10 cellular contexts compared by ENCODE assay signal in genomic region chr10:133325392-133325760, GRCh38. TPM values are rescaled to one million over a fixed set of nuclear protein-coding genes. Genes with fewer than 3 reads are reported as not detected.
DNase-seq lines count a peak whose midpoint lies in the region; ATAC-seq and TF ChIP-seq lines count a peak whose summit lies in the region.
"Had no signal": no experiment of that assay in that cellular context is flagged by ENCODE, and none has a peak within 500 bp of the region (broad histone marks: within the 10 kb centered on the region; RNA-seq: fewer than 3 reads in every experiment).

No MANE protein-coding gene starts in this region.

- peaks cover 42% of the 10 kb centered on the region for H3K27me3 Mint-ChIP-seq in T-helper 1 cell treated with Interleukin-12 subunit alpha and Interleukin-12 subunit beta and Interleukin-4 antibody, amounts not matched to agents 30 μg/mL and 1 μg/mL, for 36 hours (ENCODE audit: low read depth)

- H3K4me1 ChIP-seq in GM23248 (ENCODE audit: insufficient read depth): peaks cover 5% of the 10 kb centered on the region; the same call in 1 of the 2 replicates

- no peaks in the 10 kb centered on the region for H3K36me3 ChIP-seq in GM23248 (ENCODE audit: low read depth)

- WGBS in GM23248 (ENCODE audit: low coverage in 1 of 2, low lambda C conversion rate in 2 of 2, missing lambda C conversion rate in 2 of 2), 2 experiments: 3% methylated on average over 29 of the region's 39 CpGs; no CpG with 5 or more reads in 1 of the 2 experiments

- no peak for TF ChIP-seq CTCF in fibroblast of villous mesenchyme (IDR thresholded peaks at IDR 0.05; ENCODE audit: insufficient read depth, low read depth, low read length)

- no peaks in the 10 kb centered on the region for H3K4me1 Mint-ChIP-seq in T-helper 1 cell treated with Interleukin-12 subunit alpha and Interleukin-12 subunit beta and Interleukin-4 antibody, amounts not matched to agents 30 μg/mL and 1 μg/mL, for 36 hours (ENCODE audit: low read depth)

- H3K27ac Mint-ChIP-seq in T-helper 1 cell treated with Interleukin-12 subunit alpha and Interleukin-12 subunit beta and Interleukin-4 antibody, amounts not matched to agents 30 μg/mL and 1 μg/mL, for 36 hours: no peak overlapping the region

- no peak overlapping the region for H3K27ac ChIP-seq in GM23248

- peak overlapping the region; percentile 41 for H3K4me2 ChIP-seq in GM23248 (ENCODE audit: unreplicated experiment)

- H3K27me3 ChIP-seq in GM23248 (replicated peaks; ENCODE audit: insufficient read depth): peaks cover 30% of the 10 kb centered on the region

- DNase-seq in GM23248 (peak; percentile 45), fibroblast of villous mesenchyme (ENCODE audit: low read depth) (peak; percentile 21), sciatic nerve (ENCODE audit: low spot score) (peak; percentile 55), dermis blood vessel endothelial cell (no peak), NCI-H524 (lab: John Stamatoyannopoulos, UW) (no peak)
- DNase-seq: central memory CD4-positive, alpha-beta T cell; NCI-H82 had no signal

- H3K4me3 Mint-ChIP-seq in T-helper 1 cell treated with Interleukin-12 subunit alpha and Interleukin-12 subunit beta and Interleukin-4 antibody, amounts not matched to agents 30 μg/mL and 1 μg/mL, for 36 hours: peak overlapping the region; percentile 67

- H3K9me3 Mint-ChIP-seq in T-helper 1 cell treated with Interleukin-12 subunit alpha and Interleukin-12 subunit beta and Interleukin-4 antibody, amounts not matched to agents 30 μg/mL and 1 μg/mL, for 36 hours: no peaks in the 10 kb centered on the region

- H3K4me3 ChIP-seq in GM23248 (peak overlapping the region; percentile 51), fibroblast of villous mesenchyme (ENCODE audit: low read depth, low read length) (peak overlapping the region; percentile 59)

- peaks cover 3% of the 10 kb centered on the region; the same call in 1 of the 2 replicates for H3F3A ChIP-seq in GM23248 (ENCODE audit: insufficient read depth)

- in situ Hi-C loops in GM23248 (cut with MboI): no loop called here

- ATAC-seq in sciatic nerve: no peak
- ATAC-seq in GM18520 (IDR thresholded peaks at IDR 0.05; ENCODE audit: unreplicated experiment): no peak
- ATAC-seq in HG02973 (IDR thresholded peaks at IDR 0.05; ENCODE audit: unreplicated experiment): no peak

- no peaks in the 10 kb centered on the region for H3K36me3 Mint-ChIP-seq in T-helper 1 cell treated with Interleukin-12 subunit alpha and Interleukin-12 subunit beta and Interleukin-4 antibody, amounts not matched to agents 30 μg/mL and 1 μg/mL, for 36 hours (ENCODE audit: low read depth)

- no peak overlapping the region for H3K9ac ChIP-seq in GM23248

- H3K9me2 ChIP-seq in GM23248 (ENCODE audit: insufficient read depth): no peaks in the 10 kb centered on the region

- no peaks in the 10 kb centered on the region for H4K20me1 ChIP-seq in GM23248 (ENCODE audit: insufficient read depth)

- intact Hi-C loops in sciatic nerve (cut with DNase I): loop anchor here (10.0 kb wide), 1 partner anchor 199 kb away; the partner anchor contains the start of gene CYP2E1

- peak overlapping the region; percentile 65 for H2AFZ ChIP-seq in GM23248

- H3K79me2 ChIP-seq in GM23248 (ENCODE audit: insufficient read depth): no peaks in the 10 kb centered on the region

- no peaks in the 10 kb centered on the region for H3K9me3 ChIP-seq in GM23248 (ENCODE audit: low read depth)

RNA-seq across cellular contexts. Expression of gene CALY, which starts 11.3 kb away (rescaled TPM):
- 0.86 TPM in 1 of 2 replicates, not detected in the other for total RNA-seq in GM23248 (2014; rRNA removed; shearing (Covaris generic))
- not detected in 2 replicates for polyA plus RNA-seq in GM23248 (2016; fragmentation: Nextera tagmentation; extraction: Ambion mirVana)
- not detected in 2 replicates for total RNA-seq in fibroblast of villous mesenchyme
- 0.98 TPM for total RNA-seq in sciatic nerve
- not detected in 2 replicates for total RNA-seq in dermis blood vessel endothelial cell

RNA-seq across cellular contexts. Expression of gene ZNF511, which starts 16.7 kb away (rescaled TPM):
- 12.4 and 12.6 TPM in 2 replicates for total RNA-seq in GM23248 (2014; rRNA removed; shearing (Covaris generic))
- polyA plus RNA-seq in GM23248 (2016; fragmentation: Nextera tagmentation; extraction: Ambion mirVana): 59.5 and 63.3 TPM in 2 replicates
- 21.2 and 27.1 TPM in 2 replicates for total RNA-seq in fibroblast of villous mesenchyme
- 27.8 TPM for total RNA-seq in sciatic nerve
- 23.2 and 24.7 TPM in 2 replicates for total RNA-seq in dermis blood vessel endothelial cell

RNA-seq across cellular contexts. Expression of gene TUBGCP2, which starts 16.7 kb away (rescaled TPM):
- total RNA-seq in GM23248 (2014; rRNA removed; shearing (Covaris generic)): 50.3 and 53.9 TPM in 2 replicates
- polyA plus RNA-seq in GM23248 (2016; fragmentation: Nextera tagmentation; extraction: Ambion mirVana): 35.3 and 39.7 TPM in 2 replicates
- 56.7 and 66.9 TPM in 2 replicates for total RNA-seq in fibroblast of villous mesenchyme
- 55.9 TPM for total RNA-seq in sciatic nerve
- total RNA-seq in dermis blood vessel endothelial cell: 33.5 and 47.7 TPM in 2 replicates

RNA-seq across cellular contexts. Expression of gene PRAP1, which starts 21.8 kb away (rescaled TPM):
- not detected in 2 replicates for total RNA-seq in GM23248 (2014; rRNA removed; shearing (Covaris generic))
- polyA plus RNA-seq in GM23248 (2016; fragmentation: Nextera tagmentation; extraction: Ambion mirVana): not detected in 2 replicates
- not detected in 2 replicates for total RNA-seq in fibroblast of villous mesenchyme
- 9.9 TPM for total RNA-seq in sciatic nerve
- total RNA-seq in dermis blood vessel endothelial cell: not detected in 2 replicates

RNA-seq across cellular contexts. Expression of gene FUOM, which starts 32.4 kb away (rescaled TPM):
- total RNA-seq in GM23248 (2014; rRNA removed; shearing (Covaris generic)): 19.5 and 24.5 TPM in 2 replicates
- polyA plus RNA-seq in GM23248 (2016; fragmentation: Nextera tagmentation; extraction: Ambion mirVana): 20.9 and 21.5 TPM in 2 replicates
- 7.3 and 13.2 TPM in 2 replicates for total RNA-seq in fibroblast of villous mesenchyme
- total RNA-seq in sciatic nerve: 35.2 TPM
- total RNA-seq in dermis blood vessel endothelial cell: 11.2 and 24.8 TPM in 2 replicates

Comparison
In these comparisons a context has a peak if more than half of its experiments do, and no peak if none do; other contexts are left out.
1. DNase-seq: peak in GM23248 (single experiment), fibroblast of villous mesenchyme (single experiment) and sciatic nerve (single experiment); none in dermis blood vessel endothelial cell (single experiment) and NCI-H524 (0 of 2).